ENCODE assay signal across 8 cellular contexts in genomic region chr22:37802310-37803194, GRCh38. TPM values are rescaled to one million over a fixed set of nuclear protein-coding genes. Genes with fewer than 3 reads are reported as not detected.
DNase-seq lines count a peak whose midpoint lies in the region; ATAC-seq and TF ChIP-seq lines count a peak whose summit lies in the region.

No MANE protein-coding gene starts in this region.

- H3K4me1 ChIP-seq in cardiac muscle cell (ENCODE audit: low read depth) (peaks cover 11% of the 10 kb centered on the region), neutrophil (ENCODE audit: control insufficient read depth in 1 of 2, insufficient read depth in 1 of 2, low read depth in 1 of 2, low read length in 1 of 2) (peaks cover 45 to 53% of the 10 kb centered on the region in 2 experiments)

- H3K9me3 ChIP-seq in cardiac muscle cell (ENCODE audit: low read depth) (no peaks in the 10 kb centered on the region), neutrophil (no peaks in the 10 kb centered on the region)

- H3K36me3 ChIP-seq in cardiac muscle cell (no peaks in the 10 kb centered on the region), neutrophil (no peaks in the 10 kb centered on the region)

- H3K27me3 ChIP-seq in cardiac muscle cell (no peaks in the 10 kb centered on the region), neutrophil (peaks cover 65% of the 10 kb centered on the region)

- DNase-seq in NCI-H524 (lab: John Stamatoyannopoulos, UW) (peak; percentile 63 to 80), NCI-H524 treated with DMSO at 0.1 percent for 48 hours (lab: John Stamatoyannopoulos, UW) (no peak), NCI-H146 (lab: John Stamatoyannopoulos, UW) (peak; percentile 61), cardiac muscle cell (ENCODE audit: low read depth in 1 of 2, low spot score in 1 of 2) (peak; percentile 61 to 83)
- peak; percentile 39 for DNase-seq in activated naive CD4-positive, alpha-beta T cell treated with anti-CD3 and anti-CD28 coated beads, Interleukin-2, amount 50 U/mL, for 16 hours

- H3K27ac ChIP-seq in cardiac muscle cell, result no peak overlapping the region
- H3K27ac ChIP-seq in neutrophil, result no peak overlapping the region

- TF ChIP-seq CTCF in cardiac muscle cell (IDR thresholded peaks at IDR 0.05; ENCODE audit: low read depth, low read length) (no peak), neutrophil (IDR thresholded peaks at IDR 0.05) (no peak)

- ATAC-seq in HG02798 (IDR thresholded peaks at IDR 0.05; ENCODE audit: poor library complexity, unreplicated experiment) (no peak), HG03521 (IDR thresholded peaks at IDR 0.05; ENCODE audit: unreplicated experiment) (no peak)

- H3K4me3 ChIP-seq in cardiac muscle cell (peak overlapping the region; percentile 63), neutrophil (ENCODE audit: low read depth in 1 of 2, low read length in 1 of 2) (peak overlapping the region; percentile 34 to 61)

RNA-seq across cellular contexts. Expression of gene GCAT, which starts 5.2 kb away (rescaled TPM):
- total RNA-seq in cardiac muscle cell, result 74.2 and 95.0 TPM in 2 replicates
- polyA plus RNA-seq in cardiac muscle cell, result 66.4 and 97.6 TPM in 2 replicates

RNA-seq across cellular contexts. Expression of gene GALR3, which starts 20.6 kb away (rescaled TPM):
- not detected in 2 replicates for total RNA-seq in cardiac muscle cell
- 0.95 and 1.0 TPM in 2 replicates for polyA plus RNA-seq in cardiac muscle cell

RNA-seq across cellular contexts. Expression of gene ANKRD54, which starts 41.6 kb away (rescaled TPM):
- total RNA-seq in cardiac muscle cell, result 49.9 and 59.1 TPM in 2 replicates
- polyA plus RNA-seq in cardiac muscle cell, result 43.8 and 44.2 TPM in 2 replicates

RNA-seq across cellular contexts. Expression of gene EIF3L, which starts 46.7 kb away (rescaled TPM):
- total RNA-seq in cardiac muscle cell, result 407 and 422 TPM in 2 replicates
- 213 and 387 TPM in 2 replicates for polyA plus RNA-seq in cardiac muscle cell
